8 cellular contexts compared by ENCODE assay signal in genomic region chr3:172749201-172749965, GRCh38. TPM values are rescaled to one million over a fixed set of nuclear protein-coding genes. Genes with fewer than 3 reads are reported as not detected.
DNase-seq lines count a peak whose midpoint lies in the region; ATAC-seq, FAIRE-seq and TF ChIP-seq lines count a peak whose summit lies in the region.

No MANE protein-coding gene starts in this region.

- POLR2A ChIA-PET in K562 (lab: Yijun Ruan, JAX), result interaction anchor here (1.3 kb wide), 1 partner anchor 23 kb away, joined by 4 read pairs; no protein-coding TSS in a partner anchor

- H3K9ac ChIP-seq in K562 (ENCODE audit: insufficient read depth in 1 of 2, low read depth in 2 of 2, low read length in 2 of 2) (no peak overlapping the region), subcutaneous abdominal adipose tissue (ENCODE audit: low read length in 5 of 5) (peak overlapping the region in 3 of 5 donors; percentile 41 to 80 (median 77))

- H3K4me3 ChIP-seq in K562, result no peak overlapping the region
- H3K4me3 ChIP-seq in subcutaneous abdominal adipose tissue (ENCODE audit: low read depth in 1 of 5, low read length in 5 of 5), result peak overlapping the region; percentile 63 to 90 (median 87)

- H3K4me1 ChIP-seq in K562 (replicated peaks in 1 of 2; ENCODE audit: control insufficient read depth in 2 of 2, insufficient read depth in 2 of 2, low read length in 2 of 2) (peaks cover 0 to 2% of the 10 kb centered on the region in 2 experiments; a peak in 2 of 5 replicates), subcutaneous abdominal adipose tissue (ENCODE audit: control insufficient read depth in 5 of 5, insufficient read depth in 5 of 5, low read length in 5 of 5) (peaks cover 2 to 23% (median 13%) of the 10 kb centered on the region in 5 donors)

- no TSS peak for BruUV-seq in K562 (replicated peaks; lab: Mats Ljungman, UMichigan)

- in situ Hi-C loops in K562 (cut with MboI), result no loop called here

- peak overlapping the region; percentile 85; the same call in 1 of the 2 replicates for H2AFZ ChIP-seq in K562 (ENCODE audit: low read depth, low read length)

- peaks cover 37% of the 10 kb centered on the region for H3K79me2 ChIP-seq in K562 (ENCODE audit: control insufficient read depth, insufficient read depth, low read length)

- ATAC-seq in K562 (no peak), left lobe of liver (peak; percentile 22), GM18498 (IDR thresholded peaks at IDR 0.05; ENCODE audit: unreplicated experiment) (no peak)

- WGBS in K562 (ENCODE audit: insufficient coverage, low coverage, missing lambda C conversion rate), result 62% methylated on average over 8 of the region's 8 CpGs

- no peak for TF ChIP-seq POLR2A in K562 (conservative IDR thresholded peaks at IDR 0.05)

- H3K4me2 ChIP-seq in K562 (ENCODE audit: insufficient read depth, low read length), result no peak overlapping the region

- no peaks in the 10 kb centered on the region for H3K9me1 ChIP-seq in K562 (ENCODE audit: control insufficient read depth, insufficient read depth, low read length)

- no peak for TF ChIP-seq CTCF in D721Med (IDR thresholded peaks at IDR 0.05; ENCODE audit: insufficient read depth, missing control alignments)
- no peak for TF ChIP-seq CTCF in K562 (IDR thresholded peaks at IDR 0.05 in 2 of 3, conservative IDR thresholded peaks at IDR 0.05 in 1 of 3; ENCODE audit: insufficient read depth in 2 of 3, low read depth in 1 of 3, low read length in 3 of 3)

- intact Hi-C loops in K562 (cut with micrococcal nuclease), result no loop called here

- H3K36me3 ChIP-seq in K562 (ENCODE audit: control insufficient read depth, insufficient read depth, low read length), result peaks cover 21% of the 10 kb centered on the region; the same call in 2 of the 3 replicates
- H3K36me3 ChIP-seq in subcutaneous abdominal adipose tissue (ENCODE audit: control insufficient read depth in 5 of 5, insufficient read depth in 5 of 5, low read length in 5 of 5), result no peaks in the 10 kb centered on the region

- DNase-seq in D721Med (ENCODE audit: insufficient read length, low spot score), result no peak
- peak; percentile 94 for DNase-seq in LHCN-M2 (ENCODE audit: low read depth)
- DNase-seq in K562 (ENCODE audit: extremely low read depth in 1 of 4, low spot score in 3 of 4), result no peak
- no peak for DNase-seq in left lobe of liver (ENCODE audit: low spot score)
- no peak for DNase-seq in C1 segment of cervical spinal cord (lab: John Stamatoyannopoulos, UW)
- DNase-seq in SHP77 (lab: John Stamatoyannopoulos, UW), result no peak

- TF ChIP-seq RAD21 in K562 (CRISPR knock-in tag; conservative IDR thresholded peaks at IDR 0.05 in 1 of 2, IDR thresholded peaks at IDR 0.05 in 1 of 2), result no peak

- H3K27ac ChIP-seq in K562 (ENCODE audit: extremely low read depth, low read depth, low read length) (no peak overlapping the region), subcutaneous abdominal adipose tissue (ENCODE audit: low read depth, low read length) (peak overlapping the region; percentile 65)

- CTCF ChIA-PET in K562 (lab: Yijun Ruan, JAX; ENCODE audit: low intra/inter-chr PET ratio), result no interaction called here

- no peaks in the 10 kb centered on the region for H4K20me1 ChIP-seq in K562 (replicated peaks; ENCODE audit: control insufficient read depth, insufficient read depth, low read length)

- TF ChIP-seq EP300 in K562 (IDR thresholded peaks at IDR 0.05; ENCODE audit: low read length), result no peak

- H3K9me3 ChIP-seq in K562 (replicated peaks; ENCODE audit: control insufficient read depth, insufficient read depth, low read depth, low read length), result no peaks in the 10 kb centered on the region
- no peaks in the 10 kb centered on the region for H3K9me3 ChIP-seq in subcutaneous abdominal adipose tissue (ENCODE audit: control insufficient read depth in 5 of 5, low read length in 5 of 5)

- H3K27me3 ChIP-seq in K562 (ENCODE audit: control insufficient read depth in 2 of 2, insufficient read depth in 2 of 2, low read length in 2 of 2) (no peaks in the 10 kb centered on the region), subcutaneous abdominal adipose tissue (ENCODE audit: control insufficient read depth in 5 of 5, insufficient read depth in 4 of 5, low read length in 5 of 5) (no peaks in the 10 kb centered on the region)

- FAIRE-seq in D721Med (lab: Jason Lieb, UNC) (peak; percentile 29), K562 (lab: Jason Lieb, UNC) (no peak)

TF ChIP-seq in K562, 482 proteins besides CTCF, POLR2A, EP300 and RAD21:
- TF ChIP-seq SOX6 (IDR thresholded peaks at IDR 0.05), result no peak

RNA-seq across cellular contexts. Expression of gene ECT2, which starts 1.1 kb away (rescaled TPM):
- total RNA-seq in LHCN-M2 (2014; rRNA removed), result 109 and 120 TPM in 2 replicates
- polyA plus RNA-seq in LHCN-M2 (2012), result 13.4 TPM
- total RNA-seq in K562 (2011; cell fraction: chromatin; rRNA removed; ENCODE audit: low replicate concordance), result 23.1 and 105 TPM in 2 replicates
- total RNA-seq in K562 (2011; cell fraction: nucleolus; rRNA removed), result 12.8 and 20.9 TPM in 2 replicates
- total RNA-seq in K562 (2011; cell fraction: nucleoplasm; rRNA removed), result 31.7 and 50.8 TPM in 2 replicates
- total RNA-seq in K562 (2014; rRNA removed), result 24.0 and 26.0 TPM in 2 replicates
- 50.1 and 57.7 TPM in 2 replicates for total RNA-seq in K562 (2014; rRNA removed; fragmentation: Illumina TruSeq; extraction: Trizol)
- total RNA-seq in K562 (2015; rRNA removed; fragmentation: Illumina TruSeq; extraction: Trizol), result 44.1 and 46.0 TPM in 2 replicates
- 38.7 and 40.8 TPM in 2 replicates for total RNA-seq in K562 (2021)
- polyA plus RNA-seq in K562 (2011; rRNA removed), result 42.2 and 53.0 TPM in 2 replicates
- polyA plus RNA-seq in K562 (2011; cell fraction: cytosol; rRNA removed), result 5.8 and 11.8 TPM in 2 replicates
- polyA plus RNA-seq in K562 (2011; cell fraction: nucleus; rRNA removed), result 33.4 and 51.5 TPM in 2 replicates
- 19.3 and 20.5 TPM in 2 replicates for polyA plus RNA-seq in K562 (2012)
- 32.3 and 36.5 TPM in 2 replicates for polyA plus RNA-seq in K562 (2014; fragmentation: Illumina TruSeq; extraction: Trizol)
- polyA plus RNA-seq in K562 (2014; fragmentation: Nextera tagmentation; extraction: Ambion mirVana), result 10 to 100 TPM; 19.0 to 33.6 TPM
- 20.4 and 26.5 TPM in 2 replicates for polyA plus RNA-seq in K562 (2014; rRNA removed)
- polyA minus RNA-seq in K562 (2011; rRNA and poly(A)+ RNA removed), result 58.0 and 63.6 TPM in 2 replicates
- polyA minus RNA-seq in K562 (2011; cell fraction: cytosol; rRNA and poly(A)+ RNA removed), result 19.6 and 28.1 TPM in 2 replicates
- 40.1 and 71.8 TPM in 2 replicates for polyA minus RNA-seq in K562 (2011; cell fraction: nucleus; rRNA and poly(A)+ RNA removed)
- total RNA-seq in left lobe of liver, result 1.6 TPM

RNA-seq across cellular contexts. Expression of gene NCEH1, which starts 38.5 kb away (rescaled TPM):
- 85.8 and 98.4 TPM in 2 replicates for total RNA-seq in LHCN-M2 (2014; rRNA removed)
- polyA plus RNA-seq in LHCN-M2 (2012), result 20.2 TPM
- 3.5 and 4.7 TPM in 2 replicates for total RNA-seq in K562 (2011; cell fraction: chromatin; rRNA removed; ENCODE audit: low replicate concordance)
- 7.6 and 9.3 TPM in 2 replicates for total RNA-seq in K562 (2011; cell fraction: nucleolus; rRNA removed)
- 4.1 and 6.2 TPM in 2 replicates for total RNA-seq in K562 (2011; cell fraction: nucleoplasm; rRNA removed)
- 1.4 and 1.6 TPM in 2 replicates for total RNA-seq in K562 (2014; rRNA removed)
- total RNA-seq in K562 (2014; rRNA removed; fragmentation: Illumina TruSeq; extraction: Trizol), result 2.8 and 4.0 TPM in 2 replicates
- total RNA-seq in K562 (2015; rRNA removed; fragmentation: Illumina TruSeq; extraction: Trizol), result 2.9 and 3.1 TPM in 2 replicates
- total RNA-seq in K562 (2021), result 5.0 and 5.2 TPM in 2 replicates
- polyA plus RNA-seq in K562 (2011; rRNA removed), result 2.5 and 3.1 TPM in 2 replicates
- 1.5 and 1.8 TPM in 2 replicates for polyA plus RNA-seq in K562 (2011; cell fraction: cytosol; rRNA removed)
- polyA plus RNA-seq in K562 (2011; cell fraction: nucleus; rRNA removed), result 1.7 and 2.6 TPM in 2 replicates
- polyA plus RNA-seq in K562 (2012), result 2.8 and 3.6 TPM in 2 replicates
- polyA plus RNA-seq in K562 (2014; fragmentation: Illumina TruSeq; extraction: Trizol), result 3.3 and 3.9 TPM in 2 replicates
- polyA plus RNA-seq in K562 (2014; fragmentation: Nextera tagmentation; extraction: Ambion mirVana), result 1 to 10 TPM; 1.3 to 3.0 TPM
- 1.8 and 2.8 TPM in 2 replicates for polyA plus RNA-seq in K562 (2014; rRNA removed)
- polyA minus RNA-seq in K562 (2011; rRNA and poly(A)+ RNA removed), result 4.3 and 4.9 TPM in 2 replicates
- 2.5 and 2.7 TPM in 2 replicates for polyA minus RNA-seq in K562 (2011; cell fraction: cytosol; rRNA and poly(A)+ RNA removed)
- polyA minus RNA-seq in K562 (2011; cell fraction: nucleus; rRNA and poly(A)+ RNA removed), result 5.5 and 7.8 TPM in 2 replicates
- 1.9 TPM for total RNA-seq in left lobe of liver

Comparison
In these comparisons a context has a peak if more than half of its experiments do, and no peak if none do; other contexts are left out.
1. H3K9ac ChIP-seq: peak in subcutaneous abdominal adipose tissue (3 of 5); none in K562 (0 of 2).